In the genomic region with DNA sequence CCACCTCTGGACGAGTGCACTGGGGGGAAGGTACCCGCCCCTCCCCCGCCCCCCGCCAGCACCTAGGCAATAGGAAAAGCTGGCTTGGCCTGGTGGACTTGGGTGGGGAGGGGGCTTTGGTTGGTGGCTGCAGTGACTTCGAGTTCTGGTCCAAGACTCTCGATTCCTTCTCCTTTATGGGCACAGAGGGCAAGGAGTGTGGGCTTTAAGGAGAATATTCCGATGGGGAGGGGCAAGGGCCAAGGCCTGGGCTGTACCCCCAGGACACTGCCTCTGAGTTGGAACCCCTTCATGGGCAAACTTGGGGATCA, we compare ENCODE assay signal across 1 cellular context.
TF ChIP-seq lines count a peak whose summit lies in the region.

No MANE protein-coding gene starts in this region.

TF ChIP-seq in H1, 55 proteins besides CTCF, POLR2A, EP300 and RAD21:
- no peak for TF ChIP-seq SP1 (IDR thresholded peaks at IDR 0.05; ENCODE audit: low read depth, low read length)
- TF ChIP-seq, protein P1, sequence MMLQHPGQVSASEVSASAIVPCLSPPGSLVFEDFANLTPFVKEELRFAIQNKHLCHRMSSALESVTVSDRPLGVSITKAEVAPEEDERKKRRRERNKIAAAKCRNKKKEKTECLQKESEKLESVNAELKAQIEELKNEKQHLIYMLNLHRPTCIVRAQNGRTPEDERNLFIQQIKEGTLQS (IDR thresholded peaks at IDR 0.05; ENCODE audit: insufficient read depth, low read depth, low read length), result no peak
- TF ChIP-seq KDM1A (IDR thresholded peaks at IDR 0.05; ENCODE audit: borderline replicate concordance, low read length), result no peak
- TF ChIP-seq CHD1 (IDR thresholded peaks at IDR 0.05; ENCODE audit: low read depth, low read length), result no peak
- TF ChIP-seq, protein P2, sequence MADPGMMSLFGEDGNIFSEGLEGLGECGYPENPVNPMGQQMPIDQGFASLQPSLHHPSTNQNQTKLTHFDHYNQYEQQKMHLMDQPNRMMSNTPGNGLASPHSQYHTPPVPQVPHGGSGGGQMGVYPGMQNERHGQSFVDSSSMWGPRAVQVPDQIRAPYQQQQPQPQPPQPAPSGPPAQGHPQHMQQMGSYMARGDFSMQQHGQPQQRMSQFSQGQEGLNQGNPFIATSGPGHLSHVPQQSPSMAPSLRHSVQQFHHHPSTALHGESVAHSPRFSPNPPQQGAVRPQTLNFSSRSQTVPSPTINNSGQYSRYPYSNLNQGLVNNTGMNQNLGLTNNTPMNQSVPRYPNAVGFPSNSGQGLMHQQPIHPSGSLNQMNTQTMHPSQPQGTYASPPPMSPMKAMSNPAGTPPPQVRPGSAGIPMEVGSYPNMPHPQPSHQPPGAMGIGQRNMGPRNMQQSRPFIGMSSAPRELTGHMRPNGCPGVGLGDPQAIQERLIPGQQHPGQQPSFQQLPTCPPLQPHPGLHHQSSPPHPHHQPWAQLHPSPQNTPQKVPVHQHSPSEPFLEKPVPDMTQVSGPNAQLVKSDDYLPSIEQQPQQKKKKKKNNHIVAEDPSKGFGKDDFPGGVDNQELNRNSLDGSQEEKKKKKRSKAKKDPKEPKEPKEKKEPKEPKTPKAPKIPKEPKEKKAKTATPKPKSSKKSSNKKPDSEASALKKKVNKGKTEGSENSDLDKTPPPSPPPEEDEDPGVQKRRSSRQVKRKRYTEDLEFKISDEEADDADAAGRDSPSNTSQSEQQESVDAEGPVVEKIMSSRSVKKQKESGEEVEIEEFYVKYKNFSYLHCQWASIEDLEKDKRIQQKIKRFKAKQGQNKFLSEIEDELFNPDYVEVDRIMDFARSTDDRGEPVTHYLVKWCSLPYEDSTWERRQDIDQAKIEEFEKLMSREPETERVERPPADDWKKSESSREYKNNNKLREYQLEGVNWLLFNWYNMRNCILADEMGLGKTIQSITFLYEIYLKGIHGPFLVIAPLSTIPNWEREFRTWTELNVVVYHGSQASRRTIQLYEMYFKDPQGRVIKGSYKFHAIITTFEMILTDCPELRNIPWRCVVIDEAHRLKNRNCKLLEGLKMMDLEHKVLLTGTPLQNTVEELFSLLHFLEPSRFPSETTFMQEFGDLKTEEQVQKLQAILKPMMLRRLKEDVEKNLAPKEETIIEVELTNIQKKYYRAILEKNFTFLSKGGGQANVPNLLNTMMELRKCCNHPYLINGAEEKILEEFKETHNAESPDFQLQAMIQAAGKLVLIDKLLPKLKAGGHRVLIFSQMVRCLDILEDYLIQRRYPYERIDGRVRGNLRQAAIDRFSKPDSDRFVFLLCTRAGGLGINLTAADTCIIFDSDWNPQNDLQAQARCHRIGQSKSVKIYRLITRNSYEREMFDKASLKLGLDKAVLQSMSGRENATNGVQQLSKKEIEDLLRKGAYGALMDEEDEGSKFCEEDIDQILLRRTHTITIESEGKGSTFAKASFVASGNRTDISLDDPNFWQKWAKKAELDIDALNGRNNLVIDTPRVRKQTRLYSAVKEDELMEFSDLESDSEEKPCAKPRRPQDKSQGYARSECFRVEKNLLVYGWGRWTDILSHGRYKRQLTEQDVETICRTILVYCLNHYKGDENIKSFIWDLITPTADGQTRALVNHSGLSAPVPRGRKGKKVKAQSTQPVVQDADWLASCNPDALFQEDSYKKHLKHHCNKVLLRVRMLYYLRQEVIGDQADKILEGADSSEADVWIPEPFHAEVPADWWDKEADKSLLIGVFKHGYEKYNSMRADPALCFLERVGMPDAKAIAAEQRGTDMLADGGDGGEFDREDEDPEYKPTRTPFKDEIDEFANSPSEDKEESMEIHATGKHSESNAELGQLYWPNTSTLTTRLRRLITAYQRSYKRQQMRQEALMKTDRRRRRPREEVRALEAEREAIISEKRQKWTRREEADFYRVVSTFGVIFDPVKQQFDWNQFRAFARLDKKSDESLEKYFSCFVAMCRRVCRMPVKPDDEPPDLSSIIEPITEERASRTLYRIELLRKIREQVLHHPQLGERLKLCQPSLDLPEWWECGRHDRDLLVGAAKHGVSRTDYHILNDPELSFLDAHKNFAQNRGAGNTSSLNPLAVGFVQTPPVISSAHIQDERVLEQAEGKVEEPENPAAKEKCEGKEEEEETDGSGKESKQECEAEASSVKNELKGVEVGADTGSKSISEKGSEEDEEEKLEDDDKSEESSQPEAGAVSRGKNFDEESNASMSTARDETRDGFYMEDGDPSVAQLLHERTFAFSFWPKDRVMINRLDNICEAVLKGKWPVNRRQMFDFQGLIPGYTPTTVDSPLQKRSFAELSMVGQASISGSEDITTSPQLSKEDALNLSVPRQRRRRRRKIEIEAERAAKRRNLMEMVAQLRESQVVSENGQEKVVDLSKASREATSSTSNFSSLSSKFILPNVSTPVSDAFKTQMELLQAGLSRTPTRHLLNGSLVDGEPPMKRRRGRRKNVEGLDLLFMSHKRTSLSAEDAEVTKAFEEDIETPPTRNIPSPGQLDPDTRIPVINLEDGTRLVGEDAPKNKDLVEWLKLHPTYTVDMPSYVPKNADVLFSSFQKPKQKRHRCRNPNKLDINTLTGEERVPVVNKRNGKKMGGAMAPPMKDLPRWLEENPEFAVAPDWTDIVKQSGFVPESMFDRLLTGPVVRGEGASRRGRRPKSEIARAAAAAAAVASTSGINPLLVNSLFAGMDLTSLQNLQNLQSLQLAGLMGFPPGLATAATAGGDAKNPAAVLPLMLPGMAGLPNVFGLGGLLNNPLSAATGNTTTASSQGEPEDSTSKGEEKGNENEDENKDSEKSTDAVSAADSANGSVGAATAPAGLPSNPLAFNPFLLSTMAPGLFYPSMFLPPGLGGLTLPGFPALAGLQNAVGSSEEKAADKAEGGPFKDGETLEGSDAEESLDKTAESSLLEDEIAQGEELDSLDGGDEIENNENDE (IDR thresholded peaks at IDR 0.05; ENCODE audit: insufficient replicate concordance, low read length), result no peak
- TF ChIP-seq KDM4A (IDR thresholded peaks at IDR 0.05; ENCODE audit: low read depth, low read length, severe bottlenecking), result no peak
- no peak for TF ChIP-seq YY1 (IDR thresholded peaks at IDR 0.05; ENCODE audit: low read depth, low read length)
- TF ChIP-seq TAF1 (IDR thresholded peaks at IDR 0.05; ENCODE audit: low read depth, low read length), result no peak
- no peak for TF ChIP-seq USF2 (IDR thresholded peaks at IDR 0.05; ENCODE audit: low read length)
- TF ChIP-seq MAFK (IDR thresholded peaks at IDR 0.05; ENCODE audit: low read depth, low read length), result no peak
TF ChIP-seq in H1: peak in this region for 0.
